8 cellular contexts compared by ENCODE assay signal in genomic region chr4:48905363-48906015, GRCh38. TPM values are rescaled to one million over a fixed set of nuclear protein-coding genes. Genes with fewer than 3 reads are reported as not detected.
DNase-seq lines count a peak whose midpoint lies in the region; ATAC-seq and TF ChIP-seq lines count a peak whose summit lies in the region.

No MANE protein-coding gene starts in this region.

- H3K27ac ChIP-seq in AG04450 (ENCODE audit: low read depth, low read length) (no peak overlapping the region), ascending aorta (no peak overlapping the region)

- DNase-seq in AG04450 (ENCODE audit: low read depth, low spot score) (no peak), HFFc6 (no peak), ascending aorta (ENCODE audit: low spot score in 2 of 2) (no peak), lower leg skin (ENCODE audit: low spot score in 2 of 2) (no peak)
- DNase-seq in stimulated activated CD4-positive, alpha-beta T cell treated with anti-CD3 and anti-CD28 coated beads, Interleukin-2, amount 100 ng/mL, for 48 hours: no peak

- H3K4me1 ChIP-seq in ascending aorta: peaks cover 0 to 15% of the 10 kb centered on the region in 2 donors

- no peak overlapping the region for H3K4me3 Mint-ChIP-seq in HFFc6

- CTCF ChIA-PET in AG04450 (lab: Charles Lee): interaction anchor here (0.7 kb wide), 1 partner anchor 8 kb away, joined by 3 read pairs; no protein-coding TSS in a partner anchor

- H3K36me3 ChIP-seq in ascending aorta: peaks cover 0 to 6% of the 10 kb centered on the region in 2 donors

- no peaks in the 10 kb centered on the region for H3K27me3 ChIP-seq in AG04450 (ENCODE audit: control insufficient read depth, insufficient read depth, low read length)
- no peaks in the 10 kb centered on the region for H3K27me3 ChIP-seq in ascending aorta

- H3K27me3 Mint-ChIP-seq in HFFc6 (ENCODE audit: insufficient read depth): peaks cover 4% of the 10 kb centered on the region; the same call in 1 of the 2 replicates

- no peak for TF ChIP-seq POLR2A in lower leg skin (IDR thresholded peaks at IDR 0.05)

- ATAC-seq in HG02970 (IDR thresholded peaks at IDR 0.05; ENCODE audit: low FRiP score, unreplicated experiment) (no peak), GM21723 (IDR thresholded peaks at IDR 0.05; ENCODE audit: unreplicated experiment) (no peak), GM21381 (IDR thresholded peaks at IDR 0.05; ENCODE audit: unreplicated experiment) (no peak)

- TF ChIP-seq CTCF in AG04450 (IDR thresholded peaks at IDR 0.05; ENCODE audit: low read depth, low read length) (peak; percentile 34), HFFc6 (IDR thresholded peaks at IDR 0.05) (peak; percentile 28), ascending aorta (IDR thresholded peaks at IDR 0.05) (peak in 1 of 3 experiments; percentile 9), lower leg skin (IDR thresholded peaks at IDR 0.05) (no peak)

- no peaks in the 10 kb centered on the region for H3K9me3 Mint-ChIP-seq in HFFc6

- POLR2A ChIA-PET in AG04450 (lab: Yijun Ruan, JAX): no interaction called here

- H3K36me3 Mint-ChIP-seq in HFFc6 (ENCODE audit: low read depth): no peaks in the 10 kb centered on the region

- H3K4me1 Mint-ChIP-seq in HFFc6 (ENCODE audit: low read depth): peaks cover 55% of the 10 kb centered on the region

- H3K4me3 ChIP-seq in AG04450 (ENCODE audit: low read depth, low read length): peak overlapping the region; percentile 58
- H3K4me3 ChIP-seq in ascending aorta: peak overlapping the region; percentile 84 to 92
- peak overlapping the region; percentile 52 for H3K4me3 ChIP-seq in lower leg skin (ENCODE audit: low read depth, poor library complexity, severe bottlenecking)

- no peak overlapping the region for H3K27ac Mint-ChIP-seq in HFFc6

- H3K9me3 ChIP-seq in AG04450 (ENCODE audit: control insufficient read depth, insufficient read depth, low read length) (peaks cover 3% of the 10 kb centered on the region; the same call in 1 of the 2 replicates), ascending aorta (no peaks in the 10 kb centered on the region)

- WGBS in lower leg skin, 2 donors: 84 to 87% methylated on average over 9 of the region's 9 CpGs

- intact Hi-C loops in ascending aorta (cut with DNase I) (loop anchor here (5.0 kb wide), 2 partner anchors 128 to 328 kb away; no protein-coding TSS in a partner anchor), lower leg skin (cut with DNase I; ENCODE audit: low total_unique reads) (no loop called here)

RNA-seq across cellular contexts. Expression of gene OCIAD2, which starts 1.1 kb away (rescaled TPM):
- 46.4 and 55.0 TPM in 2 replicates for polyA plus RNA-seq in AG04450 (2011; rRNA removed)
- 12.6 and 15.9 TPM in 2 replicates for polyA minus RNA-seq in AG04450 (2011; rRNA and poly(A)+ RNA removed)
- total RNA-seq in HFFc6 (2021; fragmentation: NEBNext Ultra II Directional; extraction: Animal tissue kit (Norgen Biotek cat#: 25700)): 10 to 100 TPM in 1 of 6 experiments, 1 to 10 TPM in 5; 1.0 to 17.3 (median 2.3) TPM
- 1.9 TPM for total RNA-seq in ascending aorta
- total RNA-seq in lower leg skin: 10 to 100 TPM; 12.6 to 21.5 (median 17.6) TPM

Comparison
In these comparisons a context has a peak if more than half of its experiments do, and no peak if none do; other contexts are left out.
1. CTCF ChIP-seq: peak in AG04450 (single experiment) and HFFc6 (single experiment); none in lower leg skin (0 of 3).
2. Peak in every context shown above with its lines, with median percentiles within 50 percentile points of each other: H3K4me3 ChIP-seq.